ENCODE assay signal across 8 cellular contexts in the genomic region with DNA sequence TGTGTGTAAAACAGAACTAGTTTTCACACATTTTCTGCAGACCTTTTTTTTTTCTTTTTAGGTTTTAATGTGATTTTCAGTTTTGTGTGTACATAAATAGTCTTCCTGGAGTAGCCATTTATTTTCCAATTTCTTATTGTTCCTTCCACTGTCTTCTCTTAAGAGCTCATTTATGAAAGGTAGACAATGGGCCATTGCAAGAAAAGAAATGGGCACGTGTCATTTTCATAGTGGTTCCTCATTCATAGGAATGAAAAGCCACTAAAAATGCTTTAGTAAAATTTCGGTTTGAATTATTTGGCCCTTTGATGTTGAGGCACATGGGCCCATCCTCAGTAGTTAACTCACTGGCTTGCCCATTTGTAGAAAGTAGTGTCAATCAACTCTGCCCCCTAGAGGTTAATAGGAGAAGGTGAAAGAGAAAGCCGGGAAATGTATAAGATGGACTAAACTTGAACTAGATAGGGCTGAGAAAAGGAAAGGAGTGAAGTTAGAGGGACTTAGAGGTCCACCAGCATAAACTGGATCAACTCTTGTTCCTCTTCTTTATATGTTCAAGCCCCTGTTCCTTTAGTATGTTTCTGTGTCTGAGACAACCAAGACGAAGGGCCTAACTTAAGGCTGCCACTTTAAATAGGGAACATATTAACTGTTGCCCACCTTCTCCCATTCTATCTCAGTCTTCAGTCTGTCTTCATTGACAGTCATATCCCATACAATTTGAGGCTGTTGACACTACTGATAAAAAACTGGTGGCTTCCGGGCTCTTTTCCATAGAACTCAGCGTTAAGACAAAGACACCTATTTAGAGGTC.
DNase-seq lines count a peak whose midpoint lies in the region; TF ChIP-seq lines count a peak whose summit lies in the region.

No MANE protein-coding gene starts in this region.

- H3K4me2 ChIP-seq in MM.1S (ENCODE audit: low read depth, low read length) = no peak overlapping the region

- WGBS in sigmoid colon, 2 donors = 77 to 83% methylated on average over 6 of the region's 6 CpGs

- H3K4me3 ChIP-seq in GM06990 (replicated peaks; ENCODE audit: low read depth, low read length) (no peak overlapping the region), HAP-1 (no peak overlapping the region), MM.1S (ENCODE audit: low read length) (no peak overlapping the region), foreskin fibroblast (ENCODE audit: low read depth in 1 of 2, low read length in 2 of 2) (no peak overlapping the region), sigmoid colon (no peak overlapping the region)

- H3K36me3 ChIP-seq in GM06990 (ENCODE audit: control insufficient read depth, insufficient read depth, low read length) = peaks cover 16% of the 10 kb centered on the region
- no peaks in the 10 kb centered on the region for H3K36me3 ChIP-seq in HAP-1 (replicated peaks)
- H3K36me3 ChIP-seq in MM.1S (replicated peaks; ENCODE audit: insufficient read depth, low read length) = no peaks in the 10 kb centered on the region; the same call in none of the 2 replicates
- peaks cover 9 to 70% (median 22%) of the 10 kb centered on the region in 4 donors for H3K36me3 ChIP-seq in sigmoid colon

- TF ChIP-seq CTCF in GM06990 (IDR thresholded peaks at IDR 0.05; ENCODE audit: insufficient read depth, low read length, poor library complexity, severe bottlenecking) (peak; percentile 79), MM.1S (IDR thresholded peaks at IDR 0.05; ENCODE audit: low read length) (peak; percentile 77), foreskin fibroblast (IDR thresholded peaks at IDR 0.05; ENCODE audit: low read depth, low read length) (peak; percentile 65), sigmoid colon (IDR thresholded peaks at IDR 0.05) (peak; percentile 25 to 64 (median 32))

- H3K9me3 Mint-ChIP-seq in T-helper 2 cell treated with Interferon-gamma antibody and Interleukin-4, amounts not matched to agents 5 μg/mL and 100 μg/mL, for 36 hours = no peaks in the 10 kb centered on the region

- no peaks in the 10 kb centered on the region for H3K9me2 ChIP-seq in MM.1S (replicated peaks; ENCODE audit: insufficient read depth, low read length)

- no peaks in the 10 kb centered on the region for H3F3A ChIP-seq in MM.1S (ENCODE audit: insufficient read depth, low read length)

- H3K4me1 Mint-ChIP-seq in T-helper 2 cell treated with Interferon-gamma antibody and Interleukin-4, amounts not matched to agents 5 μg/mL and 100 μg/mL, for 36 hours (ENCODE audit: low read depth) = peaks cover 10% of the 10 kb centered on the region

- no peak overlapping the region for H3K9ac ChIP-seq in MM.1S (ENCODE audit: low read length)

- H3K27ac ChIP-seq in MM.1S (ENCODE audit: low read length) = no peak overlapping the region
- H3K27ac ChIP-seq in sigmoid colon = no peak overlapping the region

- H3K4me3 Mint-ChIP-seq in T-helper 2 cell treated with Interferon-gamma antibody and Interleukin-4, amounts not matched to agents 5 μg/mL and 100 μg/mL, for 36 hours = no peak overlapping the region

- H3K79me2 ChIP-seq in MM.1S (ENCODE audit: low read length) = 0 out of 2 replicates have a peak, but pooled peaks cover 3% of the 10 kb centered on the region

- TF ChIP-seq EP300 in sigmoid colon (IDR thresholded peaks at IDR 0.05) = no peak

- no peak overlapping the region for H2AFZ ChIP-seq in MM.1S (ENCODE audit: low read length)

- H4K20me1 ChIP-seq in MM.1S (ENCODE audit: insufficient read depth, low read length) = no peaks in the 10 kb centered on the region

- H3K27me3 ChIP-seq in GM06990 (replicated peaks; ENCODE audit: control insufficient read depth, insufficient read depth, low read length) (no peaks in the 10 kb centered on the region), HAP-1 (ENCODE audit: low read depth) (no peaks in the 10 kb centered on the region), MM.1S (replicated peaks; ENCODE audit: insufficient read depth, low read length) (no peaks in the 10 kb centered on the region), sigmoid colon (no peaks in the 10 kb centered on the region)

- in situ Hi-C loops in HAP-1 (cut with MboI; ENCODE audit: low sequenced_read_pairs) = no loop called here

- H3K27me3 Mint-ChIP-seq in T-helper 2 cell treated with Interferon-gamma antibody and Interleukin-4, amounts not matched to agents 5 μg/mL and 100 μg/mL, for 36 hours (ENCODE audit: low read depth) = no peaks in the 10 kb centered on the region

- peak; percentile 42 for DNase-seq in AG08396 (ENCODE audit: low spot score)
- peak; percentile 22 for DNase-seq in GM06990 (ENCODE audit: extremely low read depth, insufficient read length)
- DNase-seq in HAP-1 (ENCODE audit: low spot score in 2 of 2) = peak; percentile 11 to 55
- peak; percentile 76 for DNase-seq in MM.1S
- DNase-seq in T-helper 2 cell treated with Interferon-gamma antibody and Interleukin-4, amounts not matched to agents 5 μg/mL and 100 μg/mL, for 36 hours (ENCODE audit: low spot score) = peak; percentile 5
- DNase-seq in foreskin fibroblast = peak; percentile 18 to 55
- DNase-seq in sigmoid colon = no peak
- DNase-seq in occipital lobe (lab: John Stamatoyannopoulos, UW) = no peak

- H3K36me3 Mint-ChIP-seq in T-helper 2 cell treated with Interferon-gamma antibody and Interleukin-4, amounts not matched to agents 5 μg/mL and 100 μg/mL, for 36 hours (ENCODE audit: low read depth) = peaks cover 70% of the 10 kb centered on the region

- H3K4me1 ChIP-seq in HAP-1 (no peaks in the 10 kb centered on the region), MM.1S (ENCODE audit: low read length) (peaks cover 5% of the 10 kb centered on the region; the same call in 1 of the 2 replicates), sigmoid colon (no peaks in the 10 kb centered on the region)

- intact Hi-C loops in sigmoid colon (cut with DNase I) = loop anchor here (5.0 kb wide), 1 partner anchor 145 kb away; no protein-coding TSS in a partner anchor

- TF ChIP-seq POLR2A in sigmoid colon (IDR thresholded peaks at IDR 0.05) = no peak

- H3K9me3 ChIP-seq in HAP-1 (no peaks in the 10 kb centered on the region), MM.1S (replicated peaks; ENCODE audit: insufficient read depth, low read length) (no peaks in the 10 kb centered on the region), sigmoid colon (no peaks in the 10 kb centered on the region)

- H3K27ac Mint-ChIP-seq in T-helper 2 cell treated with Interferon-gamma antibody and Interleukin-4, amounts not matched to agents 5 μg/mL and 100 μg/mL, for 36 hours = no peak overlapping the region

Comparison
In these comparisons a context has a peak if more than half of its experiments do, and no peak if none do; other contexts are left out.
1. DNase-seq: peak in AG08396 (single experiment), GM06990 (single experiment), HAP-1 (2 of 2), MM.1S (single experiment), T-helper 2 cell treated with Interferon-gamma antibody and Interleukin-4, amounts not matched to agents 5 μg/mL and 100 μg/mL, for 36 hours (single experiment) and foreskin fibroblast (2 of 2); none in sigmoid colon (single experiment) and occipital lobe (single experiment).
2. Peak in every context shown above with its lines, with median percentiles within 50 percentile points of each other: CTCF ChIP-seq.